ENCODE assay signal across 8 cellular contexts in genomic region chr12:57430117-57430930, GRCh38. TPM values are rescaled to one million over a fixed set of nuclear protein-coding genes. Genes with fewer than 3 reads are reported as not detected.
DNase-seq lines count a peak whose midpoint lies in the region; ATAC-seq and TF ChIP-seq lines count a peak whose summit lies in the region.

No MANE protein-coding gene starts in this region.

- peak overlapping the region; percentile 77 for H3K4me2 ChIP-seq in mesendoderm (ENCODE audit: low read length)

- no peak overlapping the region for H3K23ac ChIP-seq in mesendoderm (ENCODE audit: low read length)

- H3K27ac ChIP-seq in duodenal mucosa (ENCODE audit: low read depth, low read length) (peak overlapping the region; percentile 82), mesendoderm (ENCODE audit: low read depth, low read length) (peak overlapping the region; percentile 82), thoracic aorta (peak overlapping the region; percentile 91)

- H2BK15ac ChIP-seq in mesendoderm (replicated peaks; ENCODE audit: low read depth): no peak overlapping the region

- H4K8ac ChIP-seq in mesendoderm (ENCODE audit: low read depth, low read length): peak overlapping the region; percentile 87

- peaks cover 2% of the 10 kb centered on the region for H3K79me1 ChIP-seq in mesendoderm (ENCODE audit: low read length)

- H3K56ac ChIP-seq in mesendoderm (ENCODE audit: low read length): peak overlapping the region; percentile 92

- H3K4me3 ChIP-seq in duodenal mucosa (ENCODE audit: low read depth in 1 of 2, low read length in 2 of 2) (peak overlapping the region; percentile 77 to 84), mesendoderm (ENCODE audit: low read length) (peak overlapping the region; percentile 65), thoracic aorta (peak overlapping the region; percentile 78)

- ATAC-seq in GM21447 (IDR thresholded peaks at IDR 0.05; ENCODE audit: unreplicated experiment): peak; percentile 36
- ATAC-seq in thoracic aorta (ENCODE audit: insufficient number of reproducible peaks, low FRiP score, low read depth): peak; percentile 23

- peak overlapping the region; percentile 99 for H3K18ac ChIP-seq in mesendoderm (ENCODE audit: low read length)

- H3K36me3 ChIP-seq in duodenal mucosa (ENCODE audit: control insufficient read depth in 1 of 2, insufficient read depth in 2 of 2, low read length in 2 of 2) (no peaks in the 10 kb centered on the region), mesendoderm (ENCODE audit: control insufficient read depth, insufficient read depth, low read length) (no peaks in the 10 kb centered on the region), thoracic aorta (no peaks in the 10 kb centered on the region)

- no peaks in the 10 kb centered on the region for H3K9me3 Mint-ChIP-seq in T-helper 2 cell treated with Interferon-gamma antibody and Interleukin-4, amounts not matched to agents 5 μg/mL and 100 μg/mL, for 36 hours

- peaks cover 4% of the 10 kb centered on the region for H3K79me2 ChIP-seq in mesendoderm (ENCODE audit: control insufficient read depth, insufficient read depth, low read length)

- peaks cover 9% of the 10 kb centered on the region for H3K36me3 Mint-ChIP-seq in T-helper 2 cell treated with Interferon-gamma antibody and Interleukin-4, amounts not matched to agents 5 μg/mL and 100 μg/mL, for 36 hours (ENCODE audit: low read depth)

- H2AK5ac ChIP-seq in mesendoderm (ENCODE audit: low read length): no peak overlapping the region

- peak overlapping the region; percentile 79 to 87 for H3K9ac ChIP-seq in duodenal mucosa (ENCODE audit: low read depth in 1 of 2, low read length in 2 of 2)
- peak overlapping the region; percentile 81 for H3K9ac ChIP-seq in mesendoderm (ENCODE audit: low read length)

- H3K27me3 Mint-ChIP-seq in T-helper 2 cell treated with Interferon-gamma antibody and Interleukin-4, amounts not matched to agents 5 μg/mL and 100 μg/mL, for 36 hours (ENCODE audit: low read depth): no peaks in the 10 kb centered on the region

- peak overlapping the region; percentile 100 for H3K27ac Mint-ChIP-seq in T-helper 2 cell treated with Interferon-gamma antibody and Interleukin-4, amounts not matched to agents 5 μg/mL and 100 μg/mL, for 36 hours

- no peaks in the 10 kb centered on the region for H3K9me3 ChIP-seq in duodenal mucosa (ENCODE audit: control insufficient read depth in 1 of 2, low read length in 2 of 2)
- no peaks in the 10 kb centered on the region for H3K9me3 ChIP-seq in thoracic aorta

- no peak overlapping the region for H2BK5ac ChIP-seq in mesendoderm (ENCODE audit: low read length)

- no peaks in the 10 kb centered on the region for H3K27me3 ChIP-seq in duodenal mucosa (ENCODE audit: control insufficient read depth in 1 of 2, insufficient read depth in 2 of 2, low read length in 2 of 2)
- no peaks in the 10 kb centered on the region for H3K27me3 ChIP-seq in mesendoderm (ENCODE audit: insufficient read depth, low read length, poor library complexity)
- H3K27me3 ChIP-seq in thoracic aorta (replicated peaks; ENCODE audit: insufficient read depth): no peaks in the 10 kb centered on the region

- no peak for TF ChIP-seq CTCF in thoracic aorta (IDR thresholded peaks at IDR 0.05)

- H3K4me1 ChIP-seq in duodenal mucosa (ENCODE audit: control insufficient read depth in 1 of 2, insufficient read depth in 2 of 2, low read length in 2 of 2) (peaks cover 10 to 18% of the 10 kb centered on the region in 2 donors), mesendoderm (ENCODE audit: control insufficient read depth, low read depth, low read length) (no peaks in the 10 kb centered on the region), thoracic aorta (ENCODE audit: control insufficient read depth in 1 of 2, low read depth in 2 of 2) (peaks cover 3 to 14% of the 10 kb centered on the region in 2 donors)

- no peak overlapping the region for H2BK120ac ChIP-seq in mesendoderm (ENCODE audit: low read depth, low read length)

- H3K4me1 Mint-ChIP-seq in T-helper 2 cell treated with Interferon-gamma antibody and Interleukin-4, amounts not matched to agents 5 μg/mL and 100 μg/mL, for 36 hours (ENCODE audit: low read depth): peaks cover 31% of the 10 kb centered on the region

- no peak overlapping the region for H4K5ac ChIP-seq in mesendoderm (ENCODE audit: low read length)

- WGBS in mesendoderm (ENCODE audit: extremely low coverage, insufficient coverage, low lambda C conversion rate): no CpG with 5 or more reads among the region's 74 CpGs

- peak overlapping the region; percentile 99 for H3K4me3 Mint-ChIP-seq in T-helper 2 cell treated with Interferon-gamma antibody and Interleukin-4, amounts not matched to agents 5 μg/mL and 100 μg/mL, for 36 hours

- H3K4ac ChIP-seq in mesendoderm (ENCODE audit: low read depth, low read length): peak overlapping the region; percentile 98

- peak; percentile 1 for DNase-seq in DMS79 (lab: John Stamatoyannopoulos, UW)
- DNase-seq in DMS79 treated with DMSO at 0.1 percent for 48 hours (lab: John Stamatoyannopoulos, UW): no peak
- DNase-seq in HT1080 (ENCODE audit: low read depth): peak; percentile 30
- no peak for DNase-seq in T-helper 2 cell treated with Interferon-gamma antibody and Interleukin-4, amounts not matched to agents 5 μg/mL and 100 μg/mL, for 36 hours (ENCODE audit: low spot score)
- DNase-seq in mesendoderm: peak; percentile 35
- no peak for DNase-seq in thoracic aorta (ENCODE audit: low spot score)

RNA-seq across cellular contexts. Expression of gene R3HDM2, which starts 0.5 kb away (rescaled TPM):
- 7.4 and 13.0 TPM in 2 replicates for total RNA-seq in HT1080 (2014; rRNA removed; shearing (Covaris generic))
- 23.2 and 30.4 TPM in 2 replicates for polyA plus RNA-seq in HT1080 (2015; cell fraction: cytosol; rRNA removed)
- polyA plus RNA-seq in HT1080 (2015; cell fraction: nucleus; rRNA removed): 37.5 and 37.7 TPM in 2 replicates
- 14.4 TPM for polyA plus RNA-seq in mesendoderm (2013, experiment 1 of 2)
- polyA plus RNA-seq in mesendoderm (2013, experiment 2 of 2): 14.6 TPM
- total RNA-seq in thoracic aorta: 10 to 100 TPM; 26.5 to 62.4 TPM

RNA-seq across cellular contexts. Expression of gene INHBC, which starts 4.3 kb away (rescaled TPM):
- total RNA-seq in HT1080 (2014; rRNA removed; shearing (Covaris generic)): 0.13 and 0.37 TPM in 2 replicates
- 0.05 and 0.12 TPM in 2 replicates for polyA plus RNA-seq in HT1080 (2015; cell fraction: cytosol; rRNA removed)
- 0.08 TPM in 1 of 2 replicates, not detected in the other for polyA plus RNA-seq in HT1080 (2015; cell fraction: nucleus; rRNA removed)
- 0.04 TPM for polyA plus RNA-seq in mesendoderm (2013, experiment 1 of 2)
- 0.06 TPM for polyA plus RNA-seq in mesendoderm (2013, experiment 2 of 2)
- not detected for total RNA-seq in thoracic aorta

RNA-seq across cellular contexts. Expression of gene INHBE, which starts 24.8 kb away (rescaled TPM):
- 1.4 and 2.1 TPM in 2 replicates for total RNA-seq in HT1080 (2014; rRNA removed; shearing (Covaris generic))
- polyA plus RNA-seq in HT1080 (2015; cell fraction: cytosol; rRNA removed): 4.8 and 6.1 TPM in 2 replicates
- 10.5 and 13.7 TPM in 2 replicates for polyA plus RNA-seq in HT1080 (2015; cell fraction: nucleus; rRNA removed)
- polyA plus RNA-seq in mesendoderm (2013, experiment 1 of 2): 10.2 TPM
- polyA plus RNA-seq in mesendoderm (2013, experiment 2 of 2): 10.8 TPM
- total RNA-seq in thoracic aorta: not detected

RNA-seq across cellular contexts. Expression of gene GLI1, which starts 29.3 kb away (rescaled TPM):
- total RNA-seq in HT1080 (2014; rRNA removed; shearing (Covaris generic)): 0.60 and 4.0 TPM in 2 replicates
- polyA plus RNA-seq in HT1080 (2015; cell fraction: cytosol; rRNA removed): 0.08 and 0.52 TPM in 2 replicates
- polyA plus RNA-seq in HT1080 (2015; cell fraction: nucleus; rRNA removed): 0.67 and 1.2 TPM in 2 replicates
- polyA plus RNA-seq in mesendoderm (2013, experiment 1 of 2): 5.8 TPM
- 7.3 TPM for polyA plus RNA-seq in mesendoderm (2013, experiment 2 of 2)
- 10 to 100 TPM in 1 of 2 donors, 1 to 10 TPM in 1; 1.7 to 13.0 TPM for total RNA-seq in thoracic aorta

RNA-seq across cellular contexts. Expression of gene ARHGAP9, which starts 49.3 kb away (rescaled TPM):
- total RNA-seq in HT1080 (2014; rRNA removed; shearing (Covaris generic)): 2.2 and 3.3 TPM in 2 replicates
- 2.0 and 2.2 TPM in 2 replicates for polyA plus RNA-seq in HT1080 (2015; cell fraction: cytosol; rRNA removed)
- 5.3 and 11.0 TPM in 2 replicates for polyA plus RNA-seq in HT1080 (2015; cell fraction: nucleus; rRNA removed)
- 2.5 TPM for polyA plus RNA-seq in mesendoderm (2013, experiment 1 of 2)
- polyA plus RNA-seq in mesendoderm (2013, experiment 2 of 2): 3.9 TPM
- total RNA-seq in thoracic aorta: 10 to 100 TPM; 32.0 to 32.5 TPM

Comparison
In these comparisons a context has a peak if more than half of its experiments do, and no peak if none do; other contexts are left out.
1. DNase-seq: peak in DMS79 (single experiment), HT1080 (single experiment) and mesendoderm (single experiment); none in DMS79 treated with DMSO at 0.1 percent for 48 hours (single experiment), T-helper 2 cell treated with Interferon-gamma antibody and Interleukin-4, amounts not matched to agents 5 μg/mL and 100 μg/mL, for 36 hours (single experiment) and thoracic aorta (single experiment).
2. Peak in every context shown above with its lines, with median percentiles within 50 percentile points of each other: H3K27ac ChIP-seq and H3K4me3 ChIP-seq.